ENCODE assay signal across 22 cellular contexts in the genomic region with DNA sequence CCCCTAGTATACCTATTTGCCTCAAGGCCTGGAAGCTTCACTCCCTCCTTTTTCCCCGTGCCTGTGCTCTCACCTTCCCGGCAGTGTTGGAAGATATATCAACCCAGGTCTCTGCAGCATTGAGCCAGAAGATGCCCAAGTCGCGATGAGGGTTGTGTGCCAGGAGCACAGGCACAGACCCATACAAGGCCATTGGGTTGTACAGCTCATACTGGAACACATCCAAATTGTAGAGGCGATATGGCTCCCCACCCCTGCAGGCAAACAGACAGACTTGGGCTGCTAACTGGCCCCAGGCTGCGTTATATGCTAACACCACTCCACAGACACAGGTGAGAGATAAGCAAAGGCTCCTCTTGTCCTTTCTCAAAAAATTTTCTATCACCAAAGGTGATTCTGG. TPM values are rescaled to one million over a fixed set of nuclear protein-coding genes. Genes with fewer than 3 reads are reported as not detected.
DNase-seq lines count a peak whose midpoint lies in the region; ATAC-seq and TF ChIP-seq lines count a peak whose summit lies in the region.
"Had no signal": no experiment of that assay in that cellular context is flagged by ENCODE, and none has a peak within 500 bp of the region (broad histone marks: within the 10 kb centered on the region; RNA-seq: fewer than 3 reads in every experiment).

No MANE protein-coding gene starts in this region.

- TF ChIP-seq CTCF in HFFc6 (IDR thresholded peaks at IDR 0.05) (no peak), progenitor cell of endocrine pancreas (IDR thresholded peaks at IDR 0.05; ENCODE audit: unreplicated experiment) (no peak)

- no peaks in the 10 kb centered on the region for H3K9me3 Mint-ChIP-seq in activated CD4-positive, alpha-beta T cell treated with anti-CD3 and anti-CD28 coated beads, Interleukin-2, amount 10 ng/mL, durations not matched to agents 7 days and 5 days
- H3K9me3 Mint-ChIP-seq in activated CD4-positive, alpha-beta T cell treated with anti-CD3 and anti-CD28 coated beads, Interleukin-2, amount 10 ng/mL, durations not matched to agents 24 days and 14 days, result no peaks in the 10 kb centered on the region
- H3K9me3 Mint-ChIP-seq in HFFc6 (no peaks in the 10 kb centered on the region), progenitor cell of endocrine pancreas (ENCODE audit: low read depth) (no peaks in the 10 kb centered on the region)
- no peaks in the 10 kb centered on the region for H3K9me3 Mint-ChIP-seq in dendritic cell treated with granulocyte-macrophage colony-stimulating factor and Interleukin-4, amounts not matched to agents 40 ng/mL and 50 ng/mL, for 4 days
- H3K9me3 Mint-ChIP-seq: activated B cell treated with CpG ODN at 0.5 μM for 24 hours, brain, natural killer cell had no signal

- H3K4me1 Mint-ChIP-seq in activated CD4-positive, alpha-beta T cell treated with anti-CD3 and anti-CD28 coated beads, Interleukin-2, amount 10 ng/mL, durations not matched to agents 7 days and 5 days, result peaks cover 22% of the 10 kb centered on the region
- H3K4me1 Mint-ChIP-seq in activated CD4-positive, alpha-beta T cell treated with anti-CD3 and anti-CD28 coated beads, Interleukin-2, amount 10 ng/mL, durations not matched to agents 24 days and 14 days, result peaks cover 14% of the 10 kb centered on the region
- H3K4me1 Mint-ChIP-seq in HFFc6 (ENCODE audit: low read depth) (no peaks in the 10 kb centered on the region), progenitor cell of endocrine pancreas (ENCODE audit: low read depth) (no peaks in the 10 kb centered on the region)
- peaks cover 10% of the 10 kb centered on the region for H3K4me1 Mint-ChIP-seq in dendritic cell treated with granulocyte-macrophage colony-stimulating factor and Interleukin-4, amounts not matched to agents 40 ng/mL and 50 ng/mL, for 4 days (ENCODE audit: low read depth)
- H3K4me1 Mint-ChIP-seq: brain had no signal

- peaks cover 64% of the 10 kb centered on the region for H3K36me3 Mint-ChIP-seq in activated CD4-positive, alpha-beta T cell treated with anti-CD3 and anti-CD28 coated beads, Interleukin-2, amount 10 ng/mL, durations not matched to agents 7 days and 5 days (ENCODE audit: low read depth)
- H3K36me3 Mint-ChIP-seq in activated CD4-positive, alpha-beta T cell treated with anti-CD3 and anti-CD28 coated beads, Interleukin-2, amount 10 ng/mL, durations not matched to agents 24 days and 14 days (ENCODE audit: low read depth), result peaks cover 72% of the 10 kb centered on the region
- H3K36me3 Mint-ChIP-seq in HFFc6 (ENCODE audit: low read depth), result peaks cover 47% of the 10 kb centered on the region
- H3K36me3 Mint-ChIP-seq in dendritic cell treated with granulocyte-macrophage colony-stimulating factor and Interleukin-4, amounts not matched to agents 40 ng/mL and 50 ng/mL, for 4 days (ENCODE audit: low read depth), result peaks cover 93% of the 10 kb centered on the region
- peaks cover 36% of the 10 kb centered on the region for H3K36me3 Mint-ChIP-seq in progenitor cell of endocrine pancreas (ENCODE audit: insufficient read depth)
- H3K36me3 Mint-ChIP-seq: natural killer cell had no signal

- POLR2A ChIA-PET in activated CD4-positive, alpha-beta T cell treated with anti-CD3 and anti-CD28 coated beads, Interleukin-2, amount 10 ng/mL, durations not matched to agents 7 days and 5 days (lab: Charles Lee), result interaction anchor here (0.5 to 0.6 kb wide), 2 partner anchors 8 to 63 kb away, joined by 3 read pairs; no protein-coding TSS in a partner anchor

- ATAC-seq in GM19452 (IDR thresholded peaks at IDR 0.05; ENCODE audit: unreplicated experiment), result no peak
- ATAC-seq: lower lobe of right lung, natural killer cell had no signal

- intact Hi-C loops in activated CD4-positive, alpha-beta T cell treated with anti-CD3 and anti-CD28 coated beads, Interleukin-2, amount 10 ng/mL, durations not matched to agents 24 days and 14 days (cut with micrococcal nuclease), result no loop called here
- intact Hi-C loops in dendritic cell treated with granulocyte-macrophage colony-stimulating factor and Interleukin-4, amounts not matched to agents 40 ng/mL and 50 ng/mL, for 4 days (cut with micrococcal nuclease), result no loop called here

- DNase-seq in activated CD4-positive, alpha-beta T cell treated with anti-CD3 and anti-CD28 coated beads, Interleukin-2, amount 10 ng/mL, durations not matched to agents 7 days and 5 days, result no peak
- DNase-seq in activated CD4-positive, alpha-beta T cell treated with anti-CD3 and anti-CD28 coated beads, Interleukin-2, amount 10 ng/mL, durations not matched to agents 24 days and 14 days, result no peak
- DNase-seq in HFFc6, result no peak
- no peak for DNase-seq in progenitor cell of endocrine pancreas (ENCODE audit: low spot score, unreplicated experiment)
- no peak for DNase-seq in DMS53 (lab: John Stamatoyannopoulos, UW)
- DNase-seq in HuH-7 (ENCODE audit: low spot score), result no peak
- DNase-seq: activated B cell treated with CpG ODN at 0.5 μM for 24 hours; activated CD4-positive, alpha-beta T cell treated with anti-CD3 and anti-CD28 coated beads, Interleukin-2, amount 50 U/mL, for 4 hours; activated CD8-positive, alpha-beta memory T cell treated with anti-CD3 and anti-CD28 coated beads, Interleukin-2, amount 50 U/mL, for 4 hours; GOT3; hippocampal formation; lower lobe of right lung; natural killer cell; NCI-H1048; NCI-H1694; NCI-H82; retina; stimulated activated naive CD4-positive, alpha-beta T cell had no signal

- no peaks in the 10 kb centered on the region for H3K27me3 Mint-ChIP-seq in activated CD4-positive, alpha-beta T cell treated with anti-CD3 and anti-CD28 coated beads, Interleukin-2, amount 10 ng/mL, durations not matched to agents 7 days and 5 days
- H3K27me3 Mint-ChIP-seq in activated CD4-positive, alpha-beta T cell treated with anti-CD3 and anti-CD28 coated beads, Interleukin-2, amount 10 ng/mL, durations not matched to agents 24 days and 14 days, result no peaks in the 10 kb centered on the region
- H3K27me3 Mint-ChIP-seq in HFFc6 (ENCODE audit: insufficient read depth), result peaks cover 1% of the 10 kb centered on the region; the same call in 1 of the 2 replicates
- H3K27me3 Mint-ChIP-seq in dendritic cell treated with granulocyte-macrophage colony-stimulating factor and Interleukin-4, amounts not matched to agents 40 ng/mL and 50 ng/mL, for 4 days, result no peaks in the 10 kb centered on the region
- H3K27me3 Mint-ChIP-seq in progenitor cell of endocrine pancreas, result no peaks in the 10 kb centered on the region
- H3K27me3 Mint-ChIP-seq: activated B cell treated with CpG ODN at 0.5 μM for 24 hours, brain had no signal

- peak overlapping the region; percentile 69 for H3K27ac Mint-ChIP-seq in activated CD4-positive, alpha-beta T cell treated with anti-CD3 and anti-CD28 coated beads, Interleukin-2, amount 10 ng/mL, durations not matched to agents 7 days and 5 days
- no peak overlapping the region for H3K27ac Mint-ChIP-seq in activated CD4-positive, alpha-beta T cell treated with anti-CD3 and anti-CD28 coated beads, Interleukin-2, amount 10 ng/mL, durations not matched to agents 24 days and 14 days
- H3K27ac Mint-ChIP-seq in HFFc6 (peak overlapping the region; percentile 32; the same call in 1 of the 2 replicates), progenitor cell of endocrine pancreas (peak overlapping the region; percentile 86)
- peak overlapping the region; percentile 11 for H3K27ac Mint-ChIP-seq in dendritic cell treated with granulocyte-macrophage colony-stimulating factor and Interleukin-4, amounts not matched to agents 40 ng/mL and 50 ng/mL, for 4 days
- H3K27ac Mint-ChIP-seq: activated B cell treated with CpG ODN at 0.5 μM for 24 hours had no signal

- no peak overlapping the region for H3K4me3 Mint-ChIP-seq in activated CD4-positive, alpha-beta T cell treated with anti-CD3 and anti-CD28 coated beads, Interleukin-2, amount 10 ng/mL, durations not matched to agents 7 days and 5 days
- H3K4me3 Mint-ChIP-seq in activated CD4-positive, alpha-beta T cell treated with anti-CD3 and anti-CD28 coated beads, Interleukin-2, amount 10 ng/mL, durations not matched to agents 24 days and 14 days, result no peak overlapping the region
- H3K4me3 Mint-ChIP-seq in HFFc6, result no peak overlapping the region
- H3K4me3 Mint-ChIP-seq in dendritic cell treated with granulocyte-macrophage colony-stimulating factor and Interleukin-4, amounts not matched to agents 40 ng/mL and 50 ng/mL, for 4 days, result no peak overlapping the region
- no peak overlapping the region for H3K4me3 Mint-ChIP-seq in progenitor cell of endocrine pancreas (ENCODE audit: low read depth)
- H3K4me3 Mint-ChIP-seq: activated B cell treated with CpG ODN at 0.5 μM for 24 hours, brain, CD14-positive monocyte, natural killer cell had no signal

- CTCF ChIA-PET in activated CD4-positive, alpha-beta T cell treated with anti-CD3 and anti-CD28 coated beads, Interleukin-2, amount 10 ng/mL, durations not matched to agents 7 days and 5 days (lab: Charles Lee), result interaction anchor here (2.7 kb wide), 1 partner anchor 10 kb away, joined by 12 read pairs; a partner anchor contains a TSS

RNA-seq across cellular contexts. Expression of a gene that starts 10.7 kb away (rescaled TPM):
- total RNA-seq in activated CD4-positive, alpha-beta T cell treated with anti-CD3 and anti-CD28 coated beads, Interleukin-2, amount 10 ng/mL, durations not matched to agents 7 days and 5 days, result 10 to 100 TPM; 63.4 to 71.1 TPM
- total RNA-seq in activated CD4-positive, alpha-beta T cell treated with anti-CD3 and anti-CD28 coated beads, Interleukin-2, amount 10 ng/mL, durations not matched to agents 24 days and 14 days, result 80.3 and 91.4 TPM in 2 replicates
- 10 to 100 TPM; 57.9 to 93.2 (median 63.0) TPM for total RNA-seq in HFFc6 (2021; fragmentation: NEBNext Ultra II Directional; extraction: Animal tissue kit (Norgen Biotek cat#: 25700))
- total RNA-seq in progenitor cell of endocrine pancreas, result 43.4 and 48.9 TPM in 2 replicates

RNA-seq across cellular contexts. Expression of a gene that starts 13.9 kb away (rescaled TPM):
- 100 to 1,000 TPM; 290 to 291 TPM for total RNA-seq in activated CD4-positive, alpha-beta T cell treated with anti-CD3 and anti-CD28 coated beads, Interleukin-2, amount 10 ng/mL, durations not matched to agents 7 days and 5 days
- total RNA-seq in activated CD4-positive, alpha-beta T cell treated with anti-CD3 and anti-CD28 coated beads, Interleukin-2, amount 10 ng/mL, durations not matched to agents 24 days and 14 days, result 251 and 257 TPM in 2 replicates
- total RNA-seq in HFFc6 (2021; fragmentation: NEBNext Ultra II Directional; extraction: Animal tissue kit (Norgen Biotek cat#: 25700)), result 100 to 1,000 TPM; 331 to 450 (median 416) TPM
- 354 and 361 TPM in 2 replicates for total RNA-seq in progenitor cell of endocrine pancreas

RNA-seq across cellular contexts. Expression of a gene that starts 19.4 kb away (rescaled TPM):
- total RNA-seq in activated CD4-positive, alpha-beta T cell treated with anti-CD3 and anti-CD28 coated beads, Interleukin-2, amount 10 ng/mL, durations not matched to agents 7 days and 5 days, result 1 to 10 TPM; 1.0 to 1.3 TPM
- 2.3 and 3.1 TPM in 2 replicates for total RNA-seq in activated CD4-positive, alpha-beta T cell treated with anti-CD3 and anti-CD28 coated beads, Interleukin-2, amount 10 ng/mL, durations not matched to agents 24 days and 14 days
- 1 to 10 TPM; 2.3 to 4.8 (median 3.2) TPM for total RNA-seq in HFFc6 (2021; fragmentation: NEBNext Ultra II Directional; extraction: Animal tissue kit (Norgen Biotek cat#: 25700))
- total RNA-seq in progenitor cell of endocrine pancreas, result 0.62 and 0.86 TPM in 2 replicates

RNA-seq across cellular contexts. Expression of a gene that starts 19.9 kb away (rescaled TPM):
- 100 to 1,000 TPM; 137 to 144 TPM for total RNA-seq in activated CD4-positive, alpha-beta T cell treated with anti-CD3 and anti-CD28 coated beads, Interleukin-2, amount 10 ng/mL, durations not matched to agents 7 days and 5 days
- total RNA-seq in activated CD4-positive, alpha-beta T cell treated with anti-CD3 and anti-CD28 coated beads, Interleukin-2, amount 10 ng/mL, durations not matched to agents 24 days and 14 days, result 161 and 166 TPM in 2 replicates
- total RNA-seq in HFFc6 (2021; fragmentation: NEBNext Ultra II Directional; extraction: Animal tissue kit (Norgen Biotek cat#: 25700)), result 10 to 100 TPM; 32.5 to 39.6 (median 36.4) TPM
- total RNA-seq in progenitor cell of endocrine pancreas, result 42.7 and 47.0 TPM in 2 replicates

RNA-seq across cellular contexts. Expression of a gene that starts 20.6 kb away (rescaled TPM):
- 10 to 100 TPM; 26.3 to 27.6 TPM for total RNA-seq in activated CD4-positive, alpha-beta T cell treated with anti-CD3 and anti-CD28 coated beads, Interleukin-2, amount 10 ng/mL, durations not matched to agents 7 days and 5 days
- total RNA-seq in activated CD4-positive, alpha-beta T cell treated with anti-CD3 and anti-CD28 coated beads, Interleukin-2, amount 10 ng/mL, durations not matched to agents 24 days and 14 days, result 36.5 and 36.6 TPM in 2 replicates
- total RNA-seq in HFFc6 (2021; fragmentation: NEBNext Ultra II Directional; extraction: Animal tissue kit (Norgen Biotek cat#: 25700)), result 10 to 100 TPM; 19.1 to 26.6 (median 23.3) TPM
- 23.6 and 24.7 TPM in 2 replicates for total RNA-seq in progenitor cell of endocrine pancreas
